In the genomic region with DNA sequence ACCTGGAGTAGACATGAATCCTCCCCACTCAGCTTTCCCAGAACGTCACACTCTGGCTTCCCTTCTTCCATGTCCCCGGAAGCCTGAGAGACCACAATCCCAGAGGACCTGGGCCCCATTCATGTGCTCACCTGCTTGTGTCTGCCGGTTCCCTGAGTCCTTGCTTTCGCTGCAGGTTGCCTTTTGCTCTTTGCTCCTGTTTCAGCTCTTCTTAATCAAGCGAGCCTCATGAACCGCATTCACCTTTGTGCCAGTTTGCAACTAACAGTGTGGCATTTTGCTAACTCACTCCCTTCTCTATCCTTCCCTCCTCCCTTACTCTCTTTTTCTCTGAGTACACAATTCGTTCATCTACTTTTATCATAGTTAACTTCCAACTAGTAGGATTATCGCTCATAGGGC, we compare ENCODE assay signal across 27 cellular contexts. TPM values are rescaled to one million over a fixed set of nuclear protein-coding genes. Genes with fewer than 3 reads are reported as not detected.
DNase-seq lines count a peak whose midpoint lies in the region; ATAC-seq, FAIRE-seq and TF ChIP-seq lines count a peak whose summit lies in the region.
"Had no signal": no experiment of that assay in that cellular context is flagged by ENCODE, and none has a peak within 500 bp of the region (broad histone marks: within the 10 kb centered on the region; RNA-seq: fewer than 3 reads in every experiment).

No MANE protein-coding gene starts in this region.

- peak overlapping the region; percentile 26 for H3K27ac ChIP-seq in duodenal mucosa (ENCODE audit: low read depth, low read length)
- H3K27ac ChIP-seq in small intestine (ENCODE audit: low read depth in 1 of 2, low read length in 1 of 2), result peak overlapping the region; percentile 63 to 73
- H3K27ac ChIP-seq: left ventricle myocardium inferior, SJSA1, tibial artery had no signal

- TF ChIP-seq CTCF in mucosa of descending colon (IDR thresholded peaks at IDR 0.05), result no peak

- FAIRE-seq in small intestine (lab: Jason Lieb, UNC), result no peak
- FAIRE-seq: endothelial cell of umbilical vein, GM12891 had no signal

- H3K4me3 ChIP-seq in duodenal mucosa (ENCODE audit: low read depth in 1 of 2, low read length in 2 of 2), result peak overlapping the region; percentile 59 to 63
- H3K4me3 ChIP-seq in mucosa of descending colon, result no peak overlapping the region
- H3K4me3 ChIP-seq in small intestine (ENCODE audit: low read depth in 1 of 2, low read length in 2 of 2), result peak overlapping the region in 1 of 2 donors; percentile 46
- H3K4me3 ChIP-seq: left ventricle myocardium inferior, SJSA1, tibial artery had no signal

- peak overlapping the region; percentile 42 to 53 for H3K9ac ChIP-seq in duodenal mucosa (ENCODE audit: low read depth in 1 of 2, low read length in 2 of 2)

- H3K4me1 ChIP-seq in duodenal mucosa (ENCODE audit: control insufficient read depth in 1 of 2, insufficient read depth in 2 of 2, low read length in 2 of 2) (peaks cover 19 to 22% of the 10 kb centered on the region in 2 donors), mucosa of descending colon (ENCODE audit: low read depth) (peaks cover 14% of the 10 kb centered on the region), small intestine (ENCODE audit: control insufficient read depth in 2 of 2, insufficient read depth in 1 of 2, low read depth in 1 of 2, low read length in 1 of 2) (peaks cover 7 to 9% of the 10 kb centered on the region in 2 donors)
- H3K4me1 ChIP-seq: left ventricle myocardium inferior, SJSA1, tibial artery had no signal

- WGBS in small intestine, 3 donors, result 17 to 69% (median 48%) methylated on average over 8 of the region's 8 CpGs

- H3K27me3 ChIP-seq in duodenal mucosa (ENCODE audit: control insufficient read depth in 1 of 2, insufficient read depth in 2 of 2, low read length in 2 of 2) (no peaks in the 10 kb centered on the region), small intestine (ENCODE audit: control insufficient read depth in 2 of 2, insufficient read depth in 2 of 2, low read length in 2 of 2) (no peaks in the 10 kb centered on the region)
- H3K27me3 ChIP-seq: SJSA1, tibial artery had no signal

- H3K9me3 ChIP-seq in duodenal mucosa (ENCODE audit: control insufficient read depth in 1 of 2, low read length in 2 of 2) (no peaks in the 10 kb centered on the region), mucosa of descending colon (no peaks in the 10 kb centered on the region), small intestine (ENCODE audit: control insufficient read depth, low read depth) (no peaks in the 10 kb centered on the region)
- H3K9me3 ChIP-seq: left ventricle myocardium inferior, SJSA1, tibial artery had no signal

- peak; percentile 49 for ATAC-seq in mucosa of descending colon
- ATAC-seq in GM21381 (IDR thresholded peaks at IDR 0.05; ENCODE audit: unreplicated experiment), result no peak
- ATAC-seq in GM21825 (IDR thresholded peaks at IDR 0.05; ENCODE audit: unreplicated experiment), result no peak
- ATAC-seq: activated naive CD4-positive, alpha-beta T cell treated with anti-CD3 and anti-CD28 coated beads, Interleukin-2, amount 50 U/mL, for 72 hours; HCT116; natural killer cell; stimulated activated naive CD8-positive, alpha-beta T cell treated with anti-CD3 and anti-CD28 coated beads, Interleukin-15, amount 100 ng/mL, for 72 hours; WTC11 had no signal

- peak; percentile 37 for DNase-seq in HT-29 (ENCODE audit: low spot score)
- DNase-seq in mucosa of descending colon, result peak in 2 of 3 donors; percentile 66 to 81
- DNase-seq in small intestine, result peak; percentile 94
- DNase-seq in DMS79 treated with DMSO at 0.1 percent for 48 hours (lab: John Stamatoyannopoulos, UW), result no peak
- DNase-seq in RKO (ENCODE audit: low spot score), result no peak
- DNase-seq: activated CD4-positive, alpha-beta T cell treated with anti-CD3 and anti-CD28 coated beads, Interleukin-2, amount 10 ng/mL, durations not matched to agents 7 days and 5 days; activated effector memory CD4-positive, alpha-beta T cell treated with Interleukin-2 at 50 U/mL for 16 hours; activated T-cell treated with anti-CD3 and anti-CD28 coated beads, Interleukin-2, amount 50 U/mL, for 1 hour; CD4-positive, alpha-beta memory T cell; Kasumi-1; left ventricle myocardium inferior; natural killer cell; NCI-H1417 treated with DMSO at 0.1 percent for 48 hours; NCI-H2029 treated with DMSO at 0.1 percent for 48 hours; NCI-H446; NCI-H774; stimulated activated naive CD8-positive, alpha-beta T cell treated with anti-CD3 and anti-CD28 coated beads, Interleukin-15, amount 100 ng/mL, for 72 hours; tibial artery had no signal

- peaks cover 0 to 2% of the 10 kb centered on the region in 2 donors for H3K36me3 ChIP-seq in duodenal mucosa (ENCODE audit: control insufficient read depth in 1 of 2, insufficient read depth in 2 of 2, low read length in 2 of 2)
- no peaks in the 10 kb centered on the region for H3K36me3 ChIP-seq in mucosa of descending colon (ENCODE audit: low read depth)
- no peaks in the 10 kb centered on the region for H3K36me3 ChIP-seq in small intestine (ENCODE audit: control insufficient read depth in 2 of 2, insufficient read depth in 2 of 2, low read length in 2 of 2)
- H3K36me3 ChIP-seq: SJSA1 had no signal

- intact Hi-C loops in mucosa of descending colon (cut with DNase I, micrococcal nuclease), result no loop called here

RNA-seq across cellular contexts. Expression of gene ENTPD5, which starts 23.1 kb away (rescaled TPM):
- total RNA-seq in HT-29 (2014; rRNA removed; shearing (Covaris generic)), result 11.3 and 11.4 TPM in 2 replicates
- 100 to 1,000 TPM in 2 of 3 donors, 10 to 100 TPM in 1; 79.9 to 296 (median 153) TPM for total RNA-seq in mucosa of descending colon
- polyA plus RNA-seq in small intestine, result 10 to 100 TPM; 17.4 to 38.7 (median 23.5) TPM

RNA-seq across cellular contexts. Expression of gene BBOF1, which starts 23.2 kb away (rescaled TPM):
- total RNA-seq in HT-29 (2014; rRNA removed; shearing (Covaris generic)), result 0.05 and 0.50 TPM in 2 replicates
- 1 to 10 TPM; 3.9 to 6.8 (median 4.1) TPM for total RNA-seq in mucosa of descending colon
- polyA plus RNA-seq in small intestine, result 1 to 10 TPM in 2 of 3 donors, under 1 TPM in 1; 0.89 to 2.4 (median 1.4) TPM

RNA-seq across cellular contexts. Expression of gene COQ6, which starts 45.9 kb away (rescaled TPM):
- 13.1 and 21.5 TPM in 2 replicates for total RNA-seq in HT-29 (2014; rRNA removed; shearing (Covaris generic))
- total RNA-seq in mucosa of descending colon, result 10 to 100 TPM; 18.9 to 20.6 (median 20.5) TPM
- polyA plus RNA-seq in small intestine, result 10 to 100 TPM in 2 of 3 donors, 1 to 10 TPM in 1; 10.0 to 18.8 (median 18.7) TPM

RNA-seq across cellular contexts. Expression of gene FAM161B, which starts 46.1 kb away (rescaled TPM):
- 0.31 and 0.39 TPM in 2 replicates for total RNA-seq in HT-29 (2014; rRNA removed; shearing (Covaris generic))
- 1 to 10 TPM; 4.0 to 6.8 (median 6.2) TPM for total RNA-seq in mucosa of descending colon
- 1 to 10 TPM; 2.0 to 5.1 (median 2.4) TPM for polyA plus RNA-seq in small intestine

Comparison
In these comparisons a context has a peak if more than half of its experiments do, and no peak if none do; other contexts are left out.
1. DNase-seq: peak in HT-29 (single experiment), mucosa of descending colon (2 of 3) and small intestine (single experiment); none in DMS79 treated with DMSO at 0.1 percent for 48 hours (single experiment) and RKO (single experiment).